Comparison of ENCODE assay signal across 7 cellular contexts in the genomic region with DNA sequence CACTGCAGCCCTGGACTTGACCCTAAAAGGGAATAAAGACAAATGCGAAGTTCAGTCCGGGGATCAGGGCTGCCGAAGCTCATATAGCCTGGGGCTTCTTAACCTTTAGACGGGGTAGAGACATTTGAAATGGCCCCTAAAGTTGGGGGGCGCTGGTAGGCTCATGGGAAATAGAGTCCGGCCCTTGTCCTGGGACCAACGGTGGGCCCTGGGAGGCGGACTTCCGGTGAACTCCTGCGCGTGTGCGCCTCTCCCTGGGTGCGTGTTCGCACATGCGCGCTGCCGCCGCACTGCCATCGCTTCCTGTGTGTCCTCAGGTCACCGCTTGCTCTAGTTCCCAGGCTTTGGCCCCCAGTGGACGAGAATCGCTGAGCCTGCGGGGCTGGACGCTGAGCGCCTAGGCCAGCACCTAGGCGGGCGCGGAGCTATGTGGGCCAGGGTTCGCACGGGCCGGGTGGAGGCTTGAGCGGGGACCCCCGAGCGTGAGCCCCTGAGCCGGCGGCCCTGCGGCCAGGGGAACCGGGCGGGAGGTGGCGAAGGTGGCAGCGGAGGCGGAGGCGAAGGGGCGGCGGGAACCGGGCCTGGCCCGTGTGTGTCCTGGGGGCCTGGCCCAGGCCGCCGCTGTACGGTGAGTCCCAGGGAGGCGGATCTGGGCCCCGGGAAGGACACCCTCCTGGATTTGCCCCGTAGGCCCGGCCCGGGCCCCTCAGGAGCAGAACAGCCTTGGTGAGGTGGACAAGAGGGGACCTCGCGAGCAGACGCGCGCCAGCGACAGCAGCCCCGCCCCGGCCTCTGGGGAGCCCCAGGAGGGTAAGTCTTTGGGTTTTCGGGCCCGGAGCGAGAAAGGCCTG.
DNase-seq lines count a peak whose midpoint lies in the region; ATAC-seq lines count a peak whose summit lies in the region.

No MANE protein-coding gene starts in this region.

- peak; percentile 81 for ATAC-seq in GM18499 (IDR thresholded peaks at IDR 0.05; ENCODE audit: insufficient read depth, unreplicated experiment)
- ATAC-seq in HG02885 (IDR thresholded peaks at IDR 0.05; ENCODE audit: poor library complexity, unreplicated experiment): peak; percentile 98

- DNase-seq in NCI-H1930 (lab: John Stamatoyannopoulos, UW) (peak; percentile 81 to 83), T-helper 22 cell (ENCODE audit: low read depth) (peak; percentile 55), astrocyte of the hippocampus (ENCODE audit: low read depth, low spot score) (peak; percentile 97), hippocampal formation (lab: John Stamatoyannopoulos, UW) (peak; percentile 89 to 93), retina (peak; percentile 96)

Comparison
In these comparisons a context has a peak if more than half of its experiments do, and no peak if none do; other contexts are left out.
1. Peak in every context shown above with its lines: DNase-seq and ATAC-seq.